1 cellular context compared by ENCODE assay signal in the genomic region with DNA sequence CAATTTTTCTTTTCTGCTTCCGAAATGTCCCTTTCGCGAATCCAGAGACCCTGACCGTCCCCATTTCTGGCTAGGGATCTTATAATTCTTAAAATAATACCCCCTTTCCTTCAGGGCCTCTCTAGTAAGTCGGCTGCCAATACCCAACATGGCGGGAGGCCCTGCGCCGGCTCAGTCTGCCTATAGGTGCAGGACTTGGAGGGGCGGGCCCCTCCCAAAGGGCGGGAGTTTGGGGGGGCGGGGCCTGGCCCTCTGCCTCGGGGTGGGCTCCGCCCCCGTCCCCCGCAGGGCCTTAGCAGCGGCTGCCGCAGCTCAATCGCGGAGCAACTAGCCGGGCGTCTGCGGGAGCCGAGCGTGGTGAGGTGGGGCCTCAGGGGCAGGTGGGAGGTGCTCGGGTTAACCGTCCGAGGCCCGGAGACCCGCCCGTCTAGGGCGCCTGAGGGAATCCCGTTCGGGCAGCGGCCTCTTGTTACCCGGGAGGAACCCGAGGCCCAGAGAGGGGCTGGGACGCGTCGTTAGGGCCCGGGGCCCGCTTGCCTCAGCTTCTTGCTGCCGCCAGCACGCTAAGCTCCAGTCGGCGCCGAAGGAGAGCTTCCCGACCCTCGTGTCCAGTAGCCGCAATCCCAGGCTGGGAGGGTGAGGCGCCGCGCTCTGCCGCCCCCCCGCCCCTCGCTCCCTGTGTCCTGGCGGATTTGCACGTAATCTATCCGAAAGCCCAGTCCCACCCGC.
TF ChIP-seq lines count a peak whose summit lies in the region.

A gene with protein sequence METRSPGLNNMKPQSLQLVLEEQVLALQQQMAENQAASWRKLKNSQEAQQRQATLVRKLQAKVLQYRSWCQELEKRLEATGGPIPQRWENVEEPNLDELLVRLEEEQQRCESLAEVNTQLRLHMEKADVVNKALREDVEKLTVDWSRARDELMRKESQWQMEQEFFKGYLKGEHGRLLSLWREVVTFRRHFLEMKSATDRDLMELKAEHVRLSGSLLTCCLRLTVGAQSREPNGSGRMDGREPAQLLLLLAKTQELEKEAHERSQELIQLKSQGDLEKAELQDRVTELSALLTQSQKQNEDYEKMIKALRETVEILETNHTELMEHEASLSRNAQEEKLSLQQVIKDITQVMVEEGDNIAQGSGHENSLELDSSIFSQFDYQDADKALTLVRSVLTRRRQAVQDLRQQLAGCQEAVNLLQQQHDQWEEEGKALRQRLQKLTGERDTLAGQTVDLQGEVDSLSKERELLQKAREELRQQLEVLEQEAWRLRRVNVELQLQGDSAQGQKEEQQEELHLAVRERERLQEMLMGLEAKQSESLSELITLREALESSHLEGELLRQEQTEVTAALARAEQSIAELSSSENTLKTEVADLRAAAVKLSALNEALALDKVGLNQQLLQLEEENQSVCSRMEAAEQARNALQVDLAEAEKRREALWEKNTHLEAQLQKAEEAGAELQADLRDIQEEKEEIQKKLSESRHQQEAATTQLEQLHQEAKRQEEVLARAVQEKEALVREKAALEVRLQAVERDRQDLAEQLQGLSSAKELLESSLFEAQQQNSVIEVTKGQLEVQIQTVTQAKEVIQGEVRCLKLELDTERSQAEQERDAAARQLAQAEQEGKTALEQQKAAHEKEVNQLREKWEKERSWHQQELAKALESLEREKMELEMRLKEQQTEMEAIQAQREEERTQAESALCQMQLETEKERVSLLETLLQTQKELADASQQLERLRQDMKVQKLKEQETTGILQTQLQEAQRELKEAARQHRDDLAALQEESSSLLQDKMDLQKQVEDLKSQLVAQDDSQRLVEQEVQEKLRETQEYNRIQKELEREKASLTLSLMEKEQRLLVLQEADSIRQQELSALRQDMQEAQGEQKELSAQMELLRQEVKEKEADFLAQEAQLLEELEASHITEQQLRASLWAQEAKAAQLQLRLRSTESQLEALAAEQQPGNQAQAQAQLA (N-terminal part only) (plus strand): TSS at position 718 of the 729 bp plus-strand sequence. CDS start 6,770 bp downstream, outside the sequence.

TF ChIP-seq in liver, 16 proteins besides CTCF, POLR2A, EP300 and RAD21 (continued from another document):
- TF ChIP-seq JUND (IDR thresholded peaks at IDR 0.05), result no peak
- TF ChIP-seq GABPA (IDR thresholded peaks at IDR 0.05 in 1 of 2, conservative IDR thresholded peaks at IDR 0.05 in 1 of 2), result no peak
- TF ChIP-seq, protein P1, sequence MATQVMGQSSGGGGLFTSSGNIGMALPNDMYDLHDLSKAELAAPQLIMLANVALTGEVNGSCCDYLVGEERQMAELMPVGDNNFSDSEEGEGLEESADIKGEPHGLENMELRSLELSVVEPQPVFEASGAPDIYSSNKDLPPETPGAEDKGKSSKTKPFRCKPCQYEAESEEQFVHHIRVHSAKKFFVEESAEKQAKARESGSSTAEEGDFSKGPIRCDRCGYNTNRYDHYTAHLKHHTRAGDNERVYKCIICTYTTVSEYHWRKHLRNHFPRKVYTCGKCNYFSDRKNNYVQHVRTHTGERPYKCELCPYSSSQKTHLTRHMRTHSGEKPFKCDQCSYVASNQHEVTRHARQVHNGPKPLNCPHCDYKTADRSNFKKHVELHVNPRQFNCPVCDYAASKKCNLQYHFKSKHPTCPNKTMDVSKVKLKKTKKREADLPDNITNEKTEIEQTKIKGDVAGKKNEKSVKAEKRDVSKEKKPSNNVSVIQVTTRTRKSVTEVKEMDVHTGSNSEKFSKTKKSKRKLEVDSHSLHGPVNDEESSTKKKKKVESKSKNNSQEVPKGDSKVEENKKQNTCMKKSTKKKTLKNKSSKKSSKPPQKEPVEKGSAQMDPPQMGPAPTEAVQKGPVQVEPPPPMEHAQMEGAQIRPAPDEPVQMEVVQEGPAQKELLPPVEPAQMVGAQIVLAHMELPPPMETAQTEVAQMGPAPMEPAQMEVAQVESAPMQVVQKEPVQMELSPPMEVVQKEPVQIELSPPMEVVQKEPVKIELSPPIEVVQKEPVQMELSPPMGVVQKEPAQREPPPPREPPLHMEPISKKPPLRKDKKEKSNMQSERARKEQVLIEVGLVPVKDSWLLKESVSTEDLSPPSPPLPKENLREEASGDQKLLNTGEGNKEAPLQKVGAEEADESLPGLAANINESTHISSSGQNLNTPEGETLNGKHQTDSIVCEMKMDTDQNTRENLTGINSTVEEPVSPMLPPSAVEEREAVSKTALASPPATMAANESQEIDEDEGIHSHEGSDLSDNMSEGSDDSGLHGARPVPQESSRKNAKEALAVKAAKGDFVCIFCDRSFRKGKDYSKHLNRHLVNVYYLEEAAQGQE (IDR thresholded peaks at IDR 0.05), result peak; percentile 69
- TF ChIP-seq TAF1 (conservative IDR thresholded peaks at IDR 0.05), result no peak
- TF ChIP-seq RXRA (IDR thresholded peaks at IDR 0.05), result no peak
- TF ChIP-seq FOXA1 (IDR thresholded peaks at IDR 0.05), result peak; percentile 19
- TF ChIP-seq, protein P2, sequence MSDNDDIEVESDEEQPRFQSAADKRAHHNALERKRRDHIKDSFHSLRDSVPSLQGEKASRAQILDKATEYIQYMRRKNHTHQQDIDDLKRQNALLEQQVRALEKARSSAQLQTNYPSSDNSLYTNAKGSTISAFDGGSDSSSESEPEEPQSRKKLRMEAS (IDR thresholded peaks at IDR 0.05), result no peak
- TF ChIP-seq EGR1 (IDR thresholded peaks at IDR 0.05; ENCODE audit: low read depth in 2 of 2), result peak in 1 of 2 donors; percentile 21
